ENCODE assay signal across 9 cellular contexts in genomic region chr9:68507098-68507795, GRCh38. TPM values are rescaled to one million over a fixed set of nuclear protein-coding genes. Genes with fewer than 3 reads are reported as not detected.
A peak's percentile ranks its signal among the peaks of the same experiment; 100 is the strongest.
DNase-seq lines count a peak whose midpoint lies in the region; ATAC-seq, FAIRE-seq and TF ChIP-seq lines count a peak whose summit lies in the region.
"Had no signal": no experiment of that assay in that cellular context is flagged by ENCODE, and none has a peak within 500 bp of the region (broad histone marks: within the 10 kb centered on the region; RNA-seq: fewer than 3 reads in every experiment).

No MANE protein-coding gene starts in this region.

- FAIRE-seq in RCC 7860 (lab: Jason Lieb, UNC) = peak; percentile 49

- 11 to 19% methylated on average over 7 of the region's 7 CpGs for WGBS in gastroesophageal sphincter (ENCODE audit: low coverage in 1 of 2), 2 donors

- no peak overlapping the region for H3K4me3 ChIP-seq in gastroesophageal sphincter
- no peak overlapping the region for H3K4me3 ChIP-seq in retinal pigment epithelial cell (ENCODE audit: low read length)

- no peaks in the 10 kb centered on the region for H3K27me3 ChIP-seq in gastroesophageal sphincter

- H3K36me3 ChIP-seq in gastroesophageal sphincter = peaks cover 0 to 48% of the 10 kb centered on the region in 2 donors

- peaks cover 14 to 88% (median 19%) of the 10 kb centered on the region in 3 donors for H3K4me1 ChIP-seq in gastroesophageal sphincter

- peak; percentile 49 for DNase-seq in NCI-H2107 treated with DMSO at 0.1 percent for 48 hours (lab: John Stamatoyannopoulos, UW; ENCODE audit: unreplicated experiment)
- no peak for DNase-seq in NCI-H2107 (lab: John Stamatoyannopoulos, UW)
- DNase-seq in RCC 7860 (ENCODE audit: low spot score) = no peak
- DNase-seq in retinal pigment epithelial cell (ENCODE audit: low read depth) = no peak
- DNase-seq in HK-2 (ENCODE audit: unreplicated experiment) = no peak

- peak overlapping the region; percentile 85 to 88 (median 87) for H3K27ac ChIP-seq in gastroesophageal sphincter

- peak; percentile 84 for ATAC-seq in gastroesophageal sphincter
- ATAC-seq in HG03565 (IDR thresholded peaks at IDR 0.05; ENCODE audit: unreplicated experiment) = no peak
- ATAC-seq in HG03139 (IDR thresholded peaks at IDR 0.05; ENCODE audit: unreplicated experiment) = no peak

- TF ChIP-seq CTCF in gastroesophageal sphincter (IDR thresholded peaks at IDR 0.05) (peak; percentile 76 to 87 (median 82)), retinal pigment epithelial cell (conservative IDR thresholded peaks at IDR 0.05; ENCODE audit: low read depth, low read length) (peak; percentile 68)

- H3K9me3 ChIP-seq in gastroesophageal sphincter = no peaks in the 10 kb centered on the region

- no peak for TF ChIP-seq POLR2A in gastroesophageal sphincter (IDR thresholded peaks at IDR 0.05)

- no peak for TF ChIP-seq EP300 in gastroesophageal sphincter (IDR thresholded peaks at IDR 0.05)

RNA-seq across cellular contexts. Expression of gene TMEM252, which starts 33.4 kb away (rescaled TPM):
- under 1 TPM in 1 of 4 donors, not detected in 3; 0.67 TPM for total RNA-seq in gastroesophageal sphincter
- total RNA-seq: CD4-positive, CD25-positive, alpha-beta regulatory T cell had no signal
